ENCODE assay signal across 1 cellular context in the genomic region with DNA sequence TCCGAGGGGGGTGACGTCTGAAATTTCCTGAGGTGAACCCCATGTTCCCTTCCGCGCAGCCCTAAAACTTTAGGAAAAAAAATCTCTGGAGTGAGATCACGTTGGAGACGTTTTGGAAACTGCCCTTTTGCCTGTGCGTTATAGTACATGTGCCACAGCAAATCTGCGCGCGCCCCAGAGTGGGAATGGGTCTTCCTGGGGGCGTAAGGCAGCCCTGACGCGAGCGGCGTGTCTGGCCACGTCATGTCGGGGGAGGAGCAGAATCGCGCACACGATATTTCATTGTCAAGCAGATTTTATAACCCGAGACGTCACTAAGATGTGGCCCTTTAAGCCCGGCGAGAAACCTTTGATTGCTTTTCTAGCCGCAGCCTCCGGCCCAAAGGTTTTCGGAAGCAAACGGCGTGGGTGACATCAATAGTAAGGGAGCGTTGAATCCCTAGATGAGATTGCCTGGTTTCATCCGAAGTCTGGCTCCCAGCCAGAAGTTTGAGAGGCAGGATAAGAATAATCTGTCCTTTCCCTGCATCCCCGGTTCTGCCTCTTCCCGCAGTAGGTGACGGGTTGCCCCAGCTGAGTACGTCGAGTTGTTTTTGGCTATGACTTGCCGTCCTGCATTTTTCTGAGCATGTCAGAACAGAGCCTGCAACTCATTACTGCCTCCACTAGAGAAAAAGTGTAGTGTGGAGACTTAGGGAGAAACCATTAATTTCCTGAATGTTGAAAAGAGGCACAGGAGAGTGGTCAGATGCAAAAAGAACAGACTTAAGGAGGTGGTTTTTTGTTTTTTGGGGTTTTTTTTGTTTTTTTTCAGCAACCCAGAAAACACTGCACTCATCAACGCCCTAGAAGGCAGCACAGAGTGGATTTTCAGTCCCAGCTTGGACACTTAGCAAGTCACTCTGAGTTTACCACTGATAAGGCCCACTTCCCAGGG.
TF ChIP-seq lines count a peak whose summit lies in the region.

No MANE protein-coding gene starts in this region.

TF ChIP-seq in Ishikawa, 13 proteins besides CTCF, POLR2A, EP300 and RAD21 (continued from another document):
- no peak for TF ChIP-seq REST (IDR thresholded peaks at IDR 0.05; ENCODE audit: low read depth)
- TF ChIP-seq CEBPB (IDR thresholded peaks at IDR 0.05): no peak
- TF ChIP-seq FOXM1 (IDR thresholded peaks at IDR 0.05; ENCODE audit: borderline replicate concordance, low read depth): 0 out of 2 replicates have a peak, but pooled peaks have one; percentile 27
- TF ChIP-seq TAF1 (IDR thresholded peaks at IDR 0.05; ENCODE audit: low read depth): 0 out of 2 replicates have a peak, but pooled peaks have one; percentile 30
- no peak for TF ChIP-seq TCF12 (IDR thresholded peaks at IDR 0.05; ENCODE audit: low read depth)
- no peak for TF ChIP-seq YY1 (IDR thresholded peaks at IDR 0.05; ENCODE audit: low read depth)
